ENCODE assay signal across 8 cellular contexts in genomic region chr21:9247616-9248317, GRCh38.
DNase-seq lines count a peak whose midpoint lies in the region; ATAC-seq, FAIRE-seq and TF ChIP-seq lines count a peak whose summit lies in the region.
"Not testable (repeated sequence)": the region's sequence is repeated elsewhere in the genome, so short reads cannot be mapped to it uniquely, and the experiment has no call there.

No MANE protein-coding gene starts in this region.

- POLR2A ChIA-PET in activated CD8-positive, alpha-beta T cell treated with anti-CD3 and anti-CD28 coated beads, Interleukin-2, amount 10 ng/mL, durations not matched to agents 7 days and 5 days (lab: Charles Lee); HepG2 (lab: Yijun Ruan, JAX): not testable (repeated sequence)

- H4K20me1 ChIP-seq in HepG2 (ENCODE audit: insufficient read depth, low read length), result not testable (repeated sequence)

- peaks cover 25% of the 10 kb centered on the region for H3K9me3 ChIP-seq in HepG2 (ENCODE audit: low read length)
- H3K9me3 ChIP-seq in aorta (ENCODE audit: control insufficient read depth, low read length), result not testable (repeated sequence)

- not testable (repeated sequence) for H3K79me2 ChIP-seq in HepG2 (ENCODE audit: insufficient read depth, low read length)

- not testable (repeated sequence) for H3K4me3 Mint-ChIP-seq in activated CD8-positive, alpha-beta T cell treated with anti-CD3 and anti-CD28 coated beads, Interleukin-2, amount 10 ng/mL, durations not matched to agents 7 days and 5 days; progenitor cell of endocrine pancreas (ENCODE audit: low read depth)

- H3K27me3 ChIP-seq in foreskin keratinocyte; HepG2 (ENCODE audit: control insufficient read depth in 1 of 2, insufficient read depth in 2 of 2, low read length in 2 of 2); aorta (ENCODE audit: control insufficient read depth in 1 of 2, insufficient read depth in 2 of 2, low read length in 1 of 2): not testable (repeated sequence)

- ATAC-seq in GM18907 (IDR thresholded peaks at IDR 0.05; ENCODE audit: unreplicated experiment), result peak; percentile 45
- peak; percentile 27 for ATAC-seq in HG02610 (IDR thresholded peaks at IDR 0.05; ENCODE audit: unreplicated experiment)
- peak; percentile 31 for ATAC-seq in HG03159 (IDR thresholded peaks at IDR 0.05; ENCODE audit: unreplicated experiment)
- ATAC-seq in activated CD8-positive, alpha-beta T cell treated with anti-CD3 and anti-CD28 coated beads, Interleukin-2, amount 10 ng/mL, durations not matched to agents 7 days and 5 days, result not testable (repeated sequence)
- ATAC-seq in foreskin keratinocyte, result peak; percentile 49
- peak; percentile 60 for ATAC-seq in HepG2
- ATAC-seq in aorta (ENCODE audit: low FRiP score), result peak; percentile 83

- not testable (repeated sequence) for H3K4me2 ChIP-seq in HepG2 (ENCODE audit: low read depth, low read length)

- not testable (repeated sequence) for TF ChIP-seq CTCF in foreskin keratinocyte (conservative IDR thresholded peaks at IDR 0.05); HepG2 (CRISPR knock-in tag; IDR thresholded peaks at IDR 0.05); progenitor cell of endocrine pancreas (IDR thresholded peaks at IDR 0.05; ENCODE audit: unreplicated experiment)

- not testable (repeated sequence) for H3K27ac Mint-ChIP-seq in activated CD8-positive, alpha-beta T cell treated with anti-CD3 and anti-CD28 coated beads, Interleukin-2, amount 10 ng/mL, durations not matched to agents 7 days and 5 days; progenitor cell of endocrine pancreas

- not testable (repeated sequence) for H3K9me3 Mint-ChIP-seq in activated CD8-positive, alpha-beta T cell treated with anti-CD3 and anti-CD28 coated beads, Interleukin-2, amount 10 ng/mL, durations not matched to agents 7 days and 5 days (ENCODE audit: insufficient read depth)
- peaks cover 29% of the 10 kb centered on the region for H3K9me3 Mint-ChIP-seq in progenitor cell of endocrine pancreas (ENCODE audit: low read depth)

- TF ChIP-seq EP300 in HepG2 (IDR thresholded peaks at IDR 0.05; ENCODE audit: low read depth in 2 of 2, low read length in 2 of 2); HepG2 (CRISPR knock-in tag; IDR thresholded peaks at IDR 0.05; ENCODE audit: borderline replicate concordance): not testable (repeated sequence)

- H3K4me1 Mint-ChIP-seq in activated CD8-positive, alpha-beta T cell treated with anti-CD3 and anti-CD28 coated beads, Interleukin-2, amount 10 ng/mL, durations not matched to agents 7 days and 5 days (ENCODE audit: low read depth); progenitor cell of endocrine pancreas (ENCODE audit: low read depth): not testable (repeated sequence)

- TF ChIP-seq RAD21 in HepG2 (CRISPR knock-in tag; IDR thresholded peaks at IDR 0.05), result not testable (repeated sequence)

- H3K27me3 Mint-ChIP-seq in activated CD8-positive, alpha-beta T cell treated with anti-CD3 and anti-CD28 coated beads, Interleukin-2, amount 10 ng/mL, durations not matched to agents 7 days and 5 days (ENCODE audit: low read depth); progenitor cell of endocrine pancreas: not testable (repeated sequence)

- not testable (repeated sequence) for H3K4me3 ChIP-seq in HepG2 (replicated peaks in 1 of 3; ENCODE audit: insufficient read depth in 1 of 3, low read depth in 2 of 3, low read length in 3 of 3); aorta (ENCODE audit: low read length in 2 of 2)

- H3K4me1 ChIP-seq in foreskin keratinocyte; HepG2 (ENCODE audit: insufficient read depth, low read length); aorta (ENCODE audit: control insufficient read depth in 1 of 2, insufficient read depth in 2 of 2, low read length in 2 of 2): not testable (repeated sequence)

- not testable (repeated sequence) for H3K9ac ChIP-seq in HepG2 (ENCODE audit: insufficient read depth, low read depth, low read length)

- intact Hi-C loops in HepG2 (cut with micrococcal nuclease; ENCODE audit: unreplicated experiment); aorta (cut with DNase I): not testable (repeated sequence)

- TF ChIP-seq POLR2A in HepG2 (IDR thresholded peaks at IDR 0.05; ENCODE audit: insufficient read depth in 1 of 2, low read depth in 2 of 2, low read length in 2 of 2), result not testable (repeated sequence)

- H3K36me3 ChIP-seq in HepG2 (replicated peaks in 1 of 2; ENCODE audit: control insufficient read depth in 1 of 2, insufficient read depth in 2 of 2, low read length in 2 of 2); aorta (ENCODE audit: control insufficient read depth in 1 of 2, insufficient read depth in 2 of 2, low read length in 1 of 2): not testable (repeated sequence)

- CTCF ChIA-PET in activated CD8-positive, alpha-beta T cell treated with anti-CD3 and anti-CD28 coated beads, Interleukin-2, amount 10 ng/mL, durations not matched to agents 7 days and 5 days (lab: Charles Lee); HepG2 (lab: Yijun Ruan, JAX; ENCODE audit: low intra/inter-chr PET ratio, low total read pairs): not testable (repeated sequence)

- in situ Hi-C loops in HepG2 (cut with HindIII; ENCODE audit: extremely low pct_ligation_motif_present, low pct_unique_long_range_greater_than_20kb), result not testable (repeated sequence)

- peak; percentile 17 for DNase-seq in activated CD8-positive, alpha-beta T cell treated with anti-CD3 and anti-CD28 coated beads, Interleukin-2, amount 10 ng/mL, durations not matched to agents 7 days and 5 days
- not testable (repeated sequence) for DNase-seq in foreskin keratinocyte; HepG2 (ENCODE audit: low spot score)
- peak; percentile 8 for DNase-seq in progenitor cell of endocrine pancreas (ENCODE audit: low spot score, unreplicated experiment)
- peak in 1 of 2 donors; percentile 30 for DNase-seq in aorta

- 4% methylated on average over 3 of the region's 3 CpGs for WGBS in HepG2 (ENCODE audit: low lambda C conversion rate)
- WGBS in aorta, 2 donors, result 54 to 55% methylated on average over 3 of the region's 3 CpGs

- not testable (repeated sequence) for BruUV-seq in HepG2 (replicated peaks; lab: Mats Ljungman, UMichigan)

- not testable (repeated sequence) for H3K27ac ChIP-seq in foreskin keratinocyte; HepG2 (ENCODE audit: extremely low read length, insufficient read depth, low read length); aorta (ENCODE audit: low read depth in 1 of 2, low read length in 2 of 2)

- H2AFZ ChIP-seq in HepG2 (ENCODE audit: low read length), result not testable (repeated sequence)

- not testable (repeated sequence) for FAIRE-seq in HepG2 (lab: Jason Lieb, UNC)

- not testable (repeated sequence) for H3K36me3 Mint-ChIP-seq in activated CD8-positive, alpha-beta T cell treated with anti-CD3 and anti-CD28 coated beads, Interleukin-2, amount 10 ng/mL, durations not matched to agents 7 days and 5 days (ENCODE audit: low read depth); progenitor cell of endocrine pancreas (ENCODE audit: insufficient read depth)

TF ChIP-seq in HepG2, 621 proteins besides CTCF, POLR2A, EP300 and RAD21:
- TF ChIP-seq FOXP1 (IDR thresholded peaks at IDR 0.05), result 0 out of 2 replicates have a peak, but pooled peaks have one; percentile 5
- TF ChIP-seq FOXP1 (CRISPR knock-in tag; IDR thresholded peaks at IDR 0.05), result not testable (repeated sequence)
